ENCODE assay signal across 11 cellular contexts in the genomic region with DNA sequence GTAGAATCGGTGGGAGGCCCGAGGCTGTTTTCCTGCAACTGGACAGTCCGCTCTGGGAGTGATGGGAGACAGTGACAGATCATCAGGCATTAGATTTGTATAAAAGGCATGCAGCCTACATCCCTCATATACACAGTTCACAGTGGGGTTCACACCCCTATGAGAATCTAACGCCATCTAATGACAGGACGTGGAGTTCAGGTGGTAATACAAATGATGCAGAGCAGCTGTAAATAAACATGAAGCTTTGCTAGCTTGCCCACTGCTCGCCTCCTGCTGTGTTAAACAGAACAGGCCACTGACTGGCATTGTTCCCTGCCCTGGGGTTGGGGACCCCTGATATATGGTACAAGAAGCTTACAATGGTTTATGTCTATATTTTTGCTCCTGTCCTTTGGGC.
DNase-seq lines count a peak whose midpoint lies in the region; ATAC-seq and TF ChIP-seq lines count a peak whose summit lies in the region.
"Had no signal": no experiment of that assay in that cellular context is flagged by ENCODE, and none has a peak within 500 bp of the region (broad histone marks: within the 10 kb centered on the region; RNA-seq: fewer than 3 reads in every experiment).

No MANE protein-coding gene starts in this region.

- no peak overlapping the region for H3K4me3 Mint-ChIP-seq in WTC11
- no peak overlapping the region for H3K4me3 Mint-ChIP-seq in T-cell
- no peak overlapping the region for H3K4me3 Mint-ChIP-seq in activated T-helper 2 cell treated with anti-CD3 and anti-CD28 coated beads, Interferon-gamma antibody, Interleukin-2, Interleukin-4, amounts not matched to agents 10 μg/mL and 5 μg/mL and 100 μg/mL, durations not matched to agents 14 hours and 24 hours and 36 hours (ENCODE audit: low read depth)
- H3K4me3 Mint-ChIP-seq: activated CD4-positive, alpha-beta T cell treated with anti-CD3 and anti-CD28 coated beads, Interleukin-2, amount 10 ng/mL, durations not matched to agents 24 days and 14 days; dendritic cell treated with granulocyte-macrophage colony-stimulating factor and Interleukin-4, amounts not matched to agents 40 ng/mL and 50 ng/mL, for 4 days had no signal

- CTCF ChIA-PET in WTC11 (lab: Charles Lee), result interaction anchor here (0.6 to 1.4 kb wide), 2 partner anchors 39 to 178 kb away, joined by 3 to 5 read pairs; no protein-coding TSS in a partner anchor
- CTCF ChIA-PET in T-cell (lab: Charles Lee), result no interaction called here

- H3K9ac ChIP-seq in Loucy (ENCODE audit: low read depth, low read length, poor library complexity, severe bottlenecking), result no peak overlapping the region

- H3K9me2 ChIP-seq in Loucy (replicated peaks; ENCODE audit: low read depth, low read length), result no peaks in the 10 kb centered on the region

- H3K9me3 ChIP-seq in Loucy (ENCODE audit: insufficient read depth, low read depth, low read length), result no peaks in the 10 kb centered on the region

- H3K4me1 Mint-ChIP-seq in WTC11 (no peaks in the 10 kb centered on the region), T-cell (no peaks in the 10 kb centered on the region)
- H3K4me1 Mint-ChIP-seq in activated T-helper 2 cell treated with anti-CD3 and anti-CD28 coated beads, Interferon-gamma antibody, Interleukin-2, Interleukin-4, amounts not matched to agents 10 μg/mL and 5 μg/mL and 100 μg/mL, durations not matched to agents 14 hours and 24 hours and 36 hours (ENCODE audit: low read depth), result no peaks in the 10 kb centered on the region
- H3K4me1 Mint-ChIP-seq: activated CD4-positive, alpha-beta T cell treated with anti-CD3 and anti-CD28 coated beads, Interleukin-2, amount 10 ng/mL, durations not matched to agents 24 days and 14 days had no signal

- POLR2A ChIA-PET in WTC11 (lab: Charles Lee) (no interaction called here), T-cell (lab: Charles Lee) (no interaction called here)

- no peaks in the 10 kb centered on the region for H3K79me2 ChIP-seq in Loucy (ENCODE audit: insufficient read depth, low read length)

- H3K36me3 Mint-ChIP-seq in WTC11 (no peaks in the 10 kb centered on the region), T-cell (no peaks in the 10 kb centered on the region)
- H3K36me3 Mint-ChIP-seq in activated T-helper 2 cell treated with anti-CD3 and anti-CD28 coated beads, Interferon-gamma antibody, Interleukin-2, Interleukin-4, amounts not matched to agents 10 μg/mL and 5 μg/mL and 100 μg/mL, durations not matched to agents 14 hours and 24 hours and 36 hours (ENCODE audit: low read depth), result no peaks in the 10 kb centered on the region

- ATAC-seq in WTC11, result peak; percentile 57
- ATAC-seq in T-cell (replicated peaks in 1 of 4), result no peak

- no peak overlapping the region for H3K27ac Mint-ChIP-seq in WTC11
- no peak overlapping the region for H3K27ac Mint-ChIP-seq in T-cell
- no peak overlapping the region for H3K27ac Mint-ChIP-seq in activated T-helper 2 cell treated with anti-CD3 and anti-CD28 coated beads, Interferon-gamma antibody, Interleukin-2, Interleukin-4, amounts not matched to agents 10 μg/mL and 5 μg/mL and 100 μg/mL, durations not matched to agents 14 hours and 24 hours and 36 hours
- H3K27ac Mint-ChIP-seq: activated CD4-positive, alpha-beta T cell treated with anti-CD3 and anti-CD28 coated beads, Interleukin-2, amount 10 ng/mL, durations not matched to agents 24 days and 14 days; dendritic cell treated with granulocyte-macrophage colony-stimulating factor and Interleukin-4, amounts not matched to agents 40 ng/mL and 50 ng/mL, for 4 days had no signal

- H3K36me3 ChIP-seq in Loucy (ENCODE audit: insufficient read depth, low read length), result no peaks in the 10 kb centered on the region

- intact Hi-C loops in activated T-helper 2 cell treated with anti-CD3 and anti-CD28 coated beads, Interferon-gamma antibody, Interleukin-2, Interleukin-4, amounts not matched to agents 10 μg/mL and 5 μg/mL and 100 μg/mL, durations not matched to agents 14 hours and 24 hours and 36 hours (cut with micrococcal nuclease), result no loop called here

- no peaks in the 10 kb centered on the region for H3F3A ChIP-seq in Loucy (ENCODE audit: low read depth)

- H3K9me3 Mint-ChIP-seq in WTC11 (no peaks in the 10 kb centered on the region), T-cell (no peaks in the 10 kb centered on the region)
- H3K9me3 Mint-ChIP-seq in activated T-helper 2 cell treated with anti-CD3 and anti-CD28 coated beads, Interferon-gamma antibody, Interleukin-2, Interleukin-4, amounts not matched to agents 10 μg/mL and 5 μg/mL and 100 μg/mL, durations not matched to agents 14 hours and 24 hours and 36 hours, result no peaks in the 10 kb centered on the region
- H3K9me3 Mint-ChIP-seq: activated CD4-positive, alpha-beta T cell treated with anti-CD3 and anti-CD28 coated beads, Interleukin-2, amount 10 ng/mL, durations not matched to agents 24 days and 14 days; dendritic cell treated with granulocyte-macrophage colony-stimulating factor and Interleukin-4, amounts not matched to agents 40 ng/mL and 50 ng/mL, for 4 days had no signal

- H3K4me2 ChIP-seq in Loucy (ENCODE audit: low read depth, low read length, poor library complexity, severe bottlenecking), result no peak overlapping the region

- H2AFZ ChIP-seq in Loucy (ENCODE audit: low read length), result no peak overlapping the region

- H3K27me3 Mint-ChIP-seq in WTC11 (ENCODE audit: low read depth) (no peaks in the 10 kb centered on the region), T-cell (no peaks in the 10 kb centered on the region)
- H3K27me3 Mint-ChIP-seq in activated T-helper 2 cell treated with anti-CD3 and anti-CD28 coated beads, Interferon-gamma antibody, Interleukin-2, Interleukin-4, amounts not matched to agents 10 μg/mL and 5 μg/mL and 100 μg/mL, durations not matched to agents 14 hours and 24 hours and 36 hours (ENCODE audit: low read depth), result no peaks in the 10 kb centered on the region
- H3K27me3 Mint-ChIP-seq: activated CD4-positive, alpha-beta T cell treated with anti-CD3 and anti-CD28 coated beads, Interleukin-2, amount 10 ng/mL, durations not matched to agents 24 days and 14 days; dendritic cell treated with granulocyte-macrophage colony-stimulating factor and Interleukin-4, amounts not matched to agents 40 ng/mL and 50 ng/mL, for 4 days had no signal

- H3K4me1 ChIP-seq in Loucy (ENCODE audit: insufficient read depth, low read length, poor library complexity, severe bottlenecking), result no peaks in the 10 kb centered on the region

- no peaks in the 10 kb centered on the region for H4K20me1 ChIP-seq in Loucy (ENCODE audit: insufficient read depth, low read length, poor library complexity, severe bottlenecking)

- DNase-seq in DMS153 treated with DMSO at 0.1 percent for 48 hours (lab: John Stamatoyannopoulos, UW; ENCODE audit: unreplicated experiment) (peak; percentile 42), NCI-H524 treated with DMSO at 0.1 percent for 48 hours (lab: John Stamatoyannopoulos, UW) (peak; percentile 49), WTC11 (ENCODE audit: low spot score) (peak; percentile 17), T-cell (no peak), mucosa of gallbladder (ENCODE audit: low spot score) (no peak), NCI-H1048 (lab: John Stamatoyannopoulos, UW) (no peak)
- DNase-seq in activated T-helper 2 cell treated with anti-CD3 and anti-CD28 coated beads, Interferon-gamma antibody, Interleukin-2, Interleukin-4, amounts not matched to agents 10 μg/mL and 5 μg/mL and 100 μg/mL, durations not matched to agents 14 hours and 24 hours and 36 hours (ENCODE audit: low spot score), result no peak
- DNase-seq: activated CD4-positive, alpha-beta T cell treated with anti-CD3 and anti-CD28 coated beads, Interleukin-2, amount 10 ng/mL, durations not matched to agents 24 days and 14 days had no signal

- H3K4me3 ChIP-seq in Loucy (ENCODE audit: low read length, poor library complexity, severe bottlenecking), result no peak overlapping the region
- H3K4me3 ChIP-seq: lung had no signal

- H3K27me3 ChIP-seq in Loucy (ENCODE audit: insufficient read depth, low read length, poor library complexity, severe bottlenecking), result no peaks in the 10 kb centered on the region

- TF ChIP-seq CTCF in Loucy (conservative IDR thresholded peaks at IDR 0.05; ENCODE audit: low read length), result peak; percentile 21; the same call in 1 of the 2 replicates
- no peak for TF ChIP-seq CTCF in WTC11 (IDR thresholded peaks at IDR 0.05)

TF ChIP-seq in WTC11, 78 proteins besides CTCF, POLR2A, EP300 and RAD21 (continues in another document):
- TF ChIP-seq OVOL2 (CRISPR knock-in tag; IDR thresholded peaks at IDR 0.05; ENCODE audit: borderline replicate concordance) (no peak), ZNF281 (CRISPR knock-in tag; IDR thresholded peaks at IDR 0.05) (no peak), JUN (CRISPR knock-in tag; IDR thresholded peaks at IDR 0.05) (no peak), ZNF423 (CRISPR knock-in tag; IDR thresholded peaks at IDR 0.05) (no peak), TEAD4 (CRISPR knock-in tag; IDR thresholded peaks at IDR 0.05) (no peak)

Comparison
In these comparisons a context has a peak if more than half of its experiments do, and no peak if none do; other contexts are left out.
1. DNase-seq: peak in DMS153 treated with DMSO at 0.1 percent for 48 hours (single experiment), NCI-H524 treated with DMSO at 0.1 percent for 48 hours (single experiment) and WTC11 (single experiment); none in T-cell (0 of 34), activated T-helper 2 cell treated with anti-CD3 and anti-CD28 coated beads, Interferon-gamma antibody, Interleukin-2, Interleukin-4, amounts not matched to agents 10 μg/mL and 5 μg/mL and 100 μg/mL, durations not matched to agents 14 hours and 24 hours and 36 hours (single experiment), mucosa of gallbladder (single experiment) and NCI-H1048 (single experiment).